1 cellular context compared by ENCODE assay signal in the genomic region with DNA sequence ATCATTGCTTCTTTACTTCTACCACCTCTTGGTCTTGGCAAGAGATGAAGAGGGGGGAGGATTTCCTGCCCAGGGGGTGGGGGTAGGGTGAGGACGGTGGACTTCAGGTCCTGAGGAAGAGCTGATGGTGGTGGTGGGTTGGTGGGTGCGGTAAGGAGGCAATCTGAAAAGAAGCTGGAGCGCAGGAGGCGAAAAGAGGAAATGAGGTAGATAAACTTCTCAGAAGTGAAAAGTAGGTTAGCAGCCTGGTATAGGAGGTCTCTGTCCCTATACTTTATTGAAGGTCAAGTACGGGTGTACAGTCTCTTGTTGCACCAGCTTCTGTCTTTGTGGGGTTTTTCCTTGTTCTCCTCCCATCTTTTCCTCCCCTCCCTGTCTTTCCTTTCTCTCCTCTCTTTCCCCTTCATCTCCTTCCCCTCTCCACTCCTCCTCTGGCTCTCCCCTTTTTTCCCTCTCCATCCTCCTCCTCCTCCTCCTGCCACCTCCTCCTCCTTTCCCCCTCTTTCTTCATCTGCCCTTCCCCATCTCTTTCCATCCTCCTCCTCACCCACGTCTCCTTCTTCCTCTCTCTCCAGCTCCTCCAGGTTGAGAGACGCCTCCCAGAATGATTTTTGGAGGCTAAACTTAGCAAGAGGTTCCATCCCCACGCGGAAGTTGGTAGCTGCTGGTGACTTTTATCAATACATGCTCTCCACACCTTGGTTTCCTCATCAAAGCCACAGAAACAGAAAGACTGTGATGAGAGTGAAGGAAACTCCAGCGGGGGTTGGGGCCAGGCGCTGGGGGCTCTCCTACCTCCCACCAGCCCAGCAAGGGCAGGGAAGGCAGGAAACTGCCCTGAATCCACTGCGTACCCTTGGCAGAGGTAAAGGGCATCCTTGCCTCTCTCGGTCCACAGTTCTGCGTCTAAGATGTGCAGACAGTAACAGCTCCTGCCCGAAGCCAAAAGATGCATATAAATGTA.
TF ChIP-seq lines count a peak whose summit lies in the region.

No MANE protein-coding gene starts in this region.

TF ChIP-seq in K562, 482 proteins besides CTCF, POLR2A, EP300 and RAD21 (continued from another document):
- no peak for TF ChIP-seq KAT7 (CRISPR knock-in tag; IDR thresholded peaks at IDR 0.05; ENCODE audit: borderline replicate concordance)
- TF ChIP-seq PTBP1 (IDR thresholded peaks at IDR 0.05; ENCODE audit: low read depth, low read length), result no peak
- TF ChIP-seq SMAD2 (IDR thresholded peaks at IDR 0.05; ENCODE audit: low read depth, low read length), result no peak
- TF ChIP-seq, protein P1, sequence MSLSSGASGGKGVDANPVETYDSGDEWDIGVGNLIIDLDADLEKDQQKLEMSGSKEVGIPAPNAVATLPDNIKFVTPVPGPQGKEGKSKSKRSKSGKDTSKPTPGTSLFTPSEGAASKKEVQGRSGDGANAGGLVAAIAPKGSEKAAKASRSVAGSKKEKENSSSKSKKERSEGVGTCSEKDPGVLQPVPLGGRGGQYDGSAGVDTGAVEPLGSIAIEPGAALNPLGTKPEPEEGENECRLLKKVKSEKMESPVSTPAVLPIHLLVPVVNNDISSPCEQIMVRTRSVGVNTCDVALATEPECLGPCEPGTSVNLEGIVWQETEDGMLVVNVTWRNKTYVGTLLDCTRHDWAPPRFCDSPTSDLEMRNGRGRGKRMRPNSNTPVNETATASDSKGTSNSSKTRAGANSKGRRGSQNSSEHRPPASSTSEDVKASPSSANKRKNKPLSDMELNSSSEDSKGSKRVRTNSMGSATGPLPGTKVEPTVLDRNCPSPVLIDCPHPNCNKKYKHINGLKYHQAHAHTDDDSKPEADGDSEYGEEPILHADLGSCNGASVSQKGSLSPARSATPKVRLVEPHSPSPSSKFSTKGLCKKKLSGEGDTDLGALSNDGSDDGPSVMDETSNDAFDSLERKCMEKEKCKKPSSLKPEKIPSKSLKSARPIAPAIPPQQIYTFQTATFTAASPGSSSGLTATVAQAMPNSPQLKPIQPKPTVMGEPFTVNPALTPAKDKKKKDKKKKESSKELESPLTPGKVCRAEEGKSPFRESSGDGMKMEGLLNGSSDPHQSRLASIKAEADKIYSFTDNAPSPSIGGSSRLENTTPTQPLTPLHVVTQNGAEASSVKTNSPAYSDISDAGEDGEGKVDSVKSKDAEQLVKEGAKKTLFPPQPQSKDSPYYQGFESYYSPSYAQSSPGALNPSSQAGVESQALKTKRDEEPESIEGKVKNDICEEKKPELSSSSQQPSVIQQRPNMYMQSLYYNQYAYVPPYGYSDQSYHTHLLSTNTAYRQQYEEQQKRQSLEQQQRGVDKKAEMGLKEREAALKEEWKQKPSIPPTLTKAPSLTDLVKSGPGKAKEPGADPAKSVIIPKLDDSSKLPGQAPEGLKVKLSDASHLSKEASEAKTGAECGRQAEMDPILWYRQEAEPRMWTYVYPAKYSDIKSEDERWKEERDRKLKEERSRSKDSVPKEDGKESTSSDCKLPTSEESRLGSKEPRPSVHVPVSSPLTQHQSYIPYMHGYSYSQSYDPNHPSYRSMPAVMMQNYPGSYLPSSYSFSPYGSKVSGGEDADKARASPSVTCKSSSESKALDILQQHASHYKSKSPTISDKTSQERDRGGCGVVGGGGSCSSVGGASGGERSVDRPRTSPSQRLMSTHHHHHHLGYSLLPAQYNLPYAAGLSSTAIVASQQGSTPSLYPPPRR (CRISPR knock-in tag; IDR thresholded peaks at IDR 0.05; ENCODE audit: borderline replicate concordance), result no peak
- no peak for TF ChIP-seq TCF7 (IDR thresholded peaks at IDR 0.05; ENCODE audit: borderline replicate concordance)
- TF ChIP-seq OTX1 (CRISPR knock-in tag; IDR thresholded peaks at IDR 0.05), result peak; percentile 41; the same call in 1 of the 2 replicates
- no peak for TF ChIP-seq ZNF253 (CRISPR knock-in tag; conservative IDR thresholded peaks at IDR 0.05)
- no peak for TF ChIP-seq ZNF184 (CRISPR knock-in tag; IDR thresholded peaks at IDR 0.05)
- no peak for TF ChIP-seq TAF9B (IDR thresholded peaks at IDR 0.05; ENCODE audit: partially characterized antibody)
- TF ChIP-seq HDGF (IDR thresholded peaks at IDR 0.05), result no peak
- no peak for TF ChIP-seq ZNF436 (CRISPR knock-in tag; IDR thresholded peaks at IDR 0.05)
- TF ChIP-seq ETV1 (tag; conservative IDR thresholded peaks at IDR 0.05; ENCODE audit: low read depth), result no peak
- no peak; the same call in 1 of the 2 replicates for TF ChIP-seq SMARCE1 (IDR thresholded peaks at IDR 0.05)
- no peak for TF ChIP-seq CCNT2 (IDR thresholded peaks at IDR 0.05; ENCODE audit: borderline replicate concordance, extremely low read depth, insufficient read length, low read depth, low read length)
- TF ChIP-seq NFYB (IDR thresholded peaks at IDR 0.05; ENCODE audit: extremely low read depth, insufficient read length), result no peak
- no peak for TF ChIP-seq SNRNP70 (optimal IDR thresholded peaks at IDR 0.05; ENCODE audit: low read depth, low read length)
- no peak for TF ChIP-seq MCM3 (IDR thresholded peaks at IDR 0.05)
- TF ChIP-seq ZSCAN29 (IDR thresholded peaks at IDR 0.05), result no peak
- TF ChIP-seq, protein P2, sequence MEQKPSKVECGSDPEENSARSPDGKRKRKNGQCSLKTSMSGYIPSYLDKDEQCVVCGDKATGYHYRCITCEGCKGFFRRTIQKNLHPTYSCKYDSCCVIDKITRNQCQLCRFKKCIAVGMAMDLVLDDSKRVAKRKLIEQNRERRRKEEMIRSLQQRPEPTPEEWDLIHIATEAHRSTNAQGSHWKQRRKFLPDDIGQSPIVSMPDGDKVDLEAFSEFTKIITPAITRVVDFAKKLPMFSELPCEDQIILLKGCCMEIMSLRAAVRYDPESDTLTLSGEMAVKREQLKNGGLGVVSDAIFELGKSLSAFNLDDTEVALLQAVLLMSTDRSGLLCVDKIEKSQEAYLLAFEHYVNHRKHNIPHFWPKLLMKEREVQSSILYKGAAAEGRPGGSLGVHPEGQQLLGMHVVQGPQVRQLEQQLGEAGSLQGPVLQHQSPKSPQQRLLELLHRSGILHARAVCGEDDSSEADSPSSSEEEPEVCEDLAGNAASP (IDR thresholded peaks at IDR 0.05), result no peak
- TF ChIP-seq, protein P3, sequence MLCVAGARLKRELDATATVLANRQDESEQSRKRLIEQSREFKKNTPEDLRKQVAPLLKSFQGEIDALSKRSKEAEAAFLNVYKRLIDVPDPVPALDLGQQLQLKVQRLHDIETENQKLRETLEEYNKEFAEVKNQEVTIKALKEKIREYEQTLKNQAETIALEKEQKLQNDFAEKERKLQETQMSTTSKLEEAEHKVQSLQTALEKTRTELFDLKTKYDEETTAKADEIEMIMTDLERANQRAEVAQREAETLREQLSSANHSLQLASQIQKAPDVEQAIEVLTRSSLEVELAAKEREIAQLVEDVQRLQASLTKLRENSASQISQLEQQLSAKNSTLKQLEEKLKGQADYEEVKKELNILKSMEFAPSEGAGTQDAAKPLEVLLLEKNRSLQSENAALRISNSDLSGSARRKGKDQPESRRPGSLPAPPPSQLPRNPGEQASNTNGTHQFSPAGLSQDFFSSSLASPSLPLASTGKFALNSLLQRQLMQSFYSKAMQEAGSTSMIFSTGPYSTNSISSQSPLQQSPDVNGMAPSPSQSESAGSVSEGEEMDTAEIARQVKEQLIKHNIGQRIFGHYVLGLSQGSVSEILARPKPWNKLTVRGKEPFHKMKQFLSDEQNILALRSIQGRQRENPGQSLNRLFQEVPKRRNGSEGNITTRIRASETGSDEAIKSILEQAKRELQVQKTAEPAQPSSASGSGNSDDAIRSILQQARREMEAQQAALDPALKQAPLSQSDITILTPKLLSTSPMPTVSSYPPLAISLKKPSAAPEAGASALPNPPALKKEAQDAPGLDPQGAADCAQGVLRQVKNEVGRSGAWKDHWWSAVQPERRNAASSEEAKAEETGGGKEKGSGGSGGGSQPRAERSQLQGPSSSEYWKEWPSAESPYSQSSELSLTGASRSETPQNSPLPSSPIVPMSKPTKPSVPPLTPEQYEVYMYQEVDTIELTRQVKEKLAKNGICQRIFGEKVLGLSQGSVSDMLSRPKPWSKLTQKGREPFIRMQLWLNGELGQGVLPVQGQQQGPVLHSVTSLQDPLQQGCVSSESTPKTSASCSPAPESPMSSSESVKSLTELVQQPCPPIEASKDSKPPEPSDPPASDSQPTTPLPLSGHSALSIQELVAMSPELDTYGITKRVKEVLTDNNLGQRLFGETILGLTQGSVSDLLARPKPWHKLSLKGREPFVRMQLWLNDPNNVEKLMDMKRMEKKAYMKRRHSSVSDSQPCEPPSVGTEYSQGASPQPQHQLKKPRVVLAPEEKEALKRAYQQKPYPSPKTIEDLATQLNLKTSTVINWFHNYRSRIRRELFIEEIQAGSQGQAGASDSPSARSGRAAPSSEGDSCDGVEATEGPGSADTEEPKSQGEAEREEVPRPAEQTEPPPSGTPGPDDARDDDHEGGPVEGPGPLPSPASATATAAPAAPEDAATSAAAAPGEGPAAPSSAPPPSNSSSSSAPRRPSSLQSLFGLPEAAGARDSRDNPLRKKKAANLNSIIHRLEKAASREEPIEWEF (CRISPR knock-in tag; IDR thresholded peaks at IDR 0.05), result no peak
- no peak for TF ChIP-seq ZNF444 (CRISPR knock-in tag; IDR thresholded peaks at IDR 0.05)
- TF ChIP-seq, protein P4, sequence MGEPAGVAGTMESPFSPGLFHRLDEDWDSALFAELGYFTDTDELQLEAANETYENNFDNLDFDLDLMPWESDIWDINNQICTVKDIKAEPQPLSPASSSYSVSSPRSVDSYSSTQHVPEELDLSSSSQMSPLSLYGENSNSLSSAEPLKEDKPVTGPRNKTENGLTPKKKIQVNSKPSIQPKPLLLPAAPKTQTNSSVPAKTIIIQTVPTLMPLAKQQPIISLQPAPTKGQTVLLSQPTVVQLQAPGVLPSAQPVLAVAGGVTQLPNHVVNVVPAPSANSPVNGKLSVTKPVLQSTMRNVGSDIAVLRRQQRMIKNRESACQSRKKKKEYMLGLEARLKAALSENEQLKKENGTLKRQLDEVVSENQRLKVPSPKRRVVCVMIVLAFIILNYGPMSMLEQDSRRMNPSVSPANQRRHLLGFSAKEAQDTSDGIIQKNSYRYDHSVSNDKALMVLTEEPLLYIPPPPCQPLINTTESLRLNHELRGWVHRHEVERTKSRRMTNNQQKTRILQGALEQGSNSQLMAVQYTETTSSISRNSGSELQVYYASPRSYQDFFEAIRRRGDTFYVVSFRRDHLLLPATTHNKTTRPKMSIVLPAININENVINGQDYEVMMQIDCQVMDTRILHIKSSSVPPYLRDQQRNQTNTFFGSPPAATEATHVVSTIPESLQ (CRISPR knock-in tag; IDR thresholded peaks at IDR 0.05), result no peak
- TF ChIP-seq, protein P5, sequence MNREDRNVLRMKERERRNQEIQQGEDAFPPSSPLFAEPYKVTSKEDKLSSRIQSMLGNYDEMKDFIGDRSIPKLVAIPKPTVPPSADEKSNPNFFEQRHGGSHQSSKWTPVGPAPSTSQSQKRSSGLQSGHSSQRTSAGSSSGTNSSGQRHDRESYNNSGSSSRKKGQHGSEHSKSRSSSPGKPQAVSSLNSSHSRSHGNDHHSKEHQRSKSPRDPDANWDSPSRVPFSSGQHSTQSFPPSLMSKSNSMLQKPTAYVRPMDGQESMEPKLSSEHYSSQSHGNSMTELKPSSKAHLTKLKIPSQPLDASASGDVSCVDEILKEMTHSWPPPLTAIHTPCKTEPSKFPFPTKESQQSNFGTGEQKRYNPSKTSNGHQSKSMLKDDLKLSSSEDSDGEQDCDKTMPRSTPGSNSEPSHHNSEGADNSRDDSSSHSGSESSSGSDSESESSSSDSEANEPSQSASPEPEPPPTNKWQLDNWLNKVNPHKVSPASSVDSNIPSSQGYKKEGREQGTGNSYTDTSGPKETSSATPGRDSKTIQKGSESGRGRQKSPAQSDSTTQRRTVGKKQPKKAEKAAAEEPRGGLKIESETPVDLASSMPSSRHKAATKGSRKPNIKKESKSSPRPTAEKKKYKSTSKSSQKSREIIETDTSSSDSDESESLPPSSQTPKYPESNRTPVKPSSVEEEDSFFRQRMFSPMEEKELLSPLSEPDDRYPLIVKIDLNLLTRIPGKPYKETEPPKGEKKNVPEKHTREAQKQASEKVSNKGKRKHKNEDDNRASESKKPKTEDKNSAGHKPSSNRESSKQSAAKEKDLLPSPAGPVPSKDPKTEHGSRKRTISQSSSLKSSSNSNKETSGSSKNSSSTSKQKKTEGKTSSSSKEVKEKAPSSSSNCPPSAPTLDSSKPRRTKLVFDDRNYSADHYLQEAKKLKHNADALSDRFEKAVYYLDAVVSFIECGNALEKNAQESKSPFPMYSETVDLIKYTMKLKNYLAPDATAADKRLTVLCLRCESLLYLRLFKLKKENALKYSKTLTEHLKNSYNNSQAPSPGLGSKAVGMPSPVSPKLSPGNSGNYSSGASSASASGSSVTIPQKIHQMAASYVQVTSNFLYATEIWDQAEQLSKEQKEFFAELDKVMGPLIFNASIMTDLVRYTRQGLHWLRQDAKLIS (CRISPR knock-in tag; IDR thresholded peaks at IDR 0.05), result no peak
- no peak for TF ChIP-seq ZNF589 (CRISPR knock-in tag; IDR thresholded peaks at IDR 0.05; ENCODE audit: low read depth)
- TF ChIP-seq, protein P6, sequence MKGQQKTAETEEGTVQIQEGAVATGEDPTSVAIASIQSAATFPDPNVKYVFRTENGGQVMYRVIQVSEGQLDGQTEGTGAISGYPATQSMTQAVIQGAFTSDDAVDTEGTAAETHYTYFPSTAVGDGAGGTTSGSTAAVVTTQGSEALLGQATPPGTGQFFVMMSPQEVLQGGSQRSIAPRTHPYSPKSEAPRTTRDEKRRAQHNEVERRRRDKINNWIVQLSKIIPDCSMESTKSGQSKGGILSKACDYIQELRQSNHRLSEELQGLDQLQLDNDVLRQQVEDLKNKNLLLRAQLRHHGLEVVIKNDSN (CRISPR knock-in tag; IDR thresholded peaks at IDR 0.05), result no peak
- no peak for TF ChIP-seq GATAD2A (IDR thresholded peaks at IDR 0.05)
- no peak for TF ChIP-seq FOXA1 (IDR thresholded peaks at IDR 0.05; ENCODE audit: borderline replicate concordance)
- no peak for TF ChIP-seq CTBP1 (IDR thresholded peaks at IDR 0.05; ENCODE audit: borderline replicate concordance)
- TF ChIP-seq SAFB2 (IDR thresholded peaks at IDR 0.05; ENCODE audit: borderline replicate concordance, low read depth, low read length, severe bottlenecking), result no peak
TF ChIP-seq in K562: peak in this region for 18.
